In genomic region chr4:41670530-41670929, GRCh38 we compare ENCODE assay signal across 2 cellular contexts.
TF ChIP-seq lines count a peak whose summit lies in the region.

No MANE protein-coding gene starts in this region.

TF ChIP-seq in liver, 16 proteins besides CTCF, POLR2A, EP300 and RAD21:
- TF ChIP-seq MAX (IDR thresholded peaks at IDR 0.05) (peak; percentile 78), SP1 (IDR thresholded peaks at IDR 0.05) (peak; percentile 32), TAF1 (conservative IDR thresholded peaks at IDR 0.05) (no peak), ATF3 (IDR thresholded peaks at IDR 0.05) (no peak), FOXA2 (IDR thresholded peaks at IDR 0.05) (peak; percentile 61), HNF4A (conservative IDR thresholded peaks at IDR 0.05) (peak; percentile 53 to 75), RXRA (IDR thresholded peaks at IDR 0.05) (peak; percentile 31 to 69), HNF4G (IDR thresholded peaks at IDR 0.05) (no peak), JUND (IDR thresholded peaks at IDR 0.05) (peak in 1 of 2 donors; percentile 49), NR2F2 (IDR thresholded peaks at IDR 0.05) (no peak), EGR1 (IDR thresholded peaks at IDR 0.05; ENCODE audit: low read depth in 2 of 2) (peak in 1 of 2 donors; percentile 37), ZBTB33 (IDR thresholded peaks at IDR 0.05) (peak; percentile 44), YY1 (IDR thresholded peaks at IDR 0.05) (peak; percentile 90), FOXA1 (IDR thresholded peaks at IDR 0.05) (peak; percentile 48), GABPA (IDR thresholded peaks at IDR 0.05 in 1 of 2, conservative IDR thresholded peaks at IDR 0.05 in 1 of 2) (peak in 1 of 2 donors; percentile 35), REST (IDR thresholded peaks at IDR 0.05) (peak; percentile 27)

TF ChIP-seq in HepG2, 621 proteins besides CTCF, POLR2A, EP300 and RAD21:
- TF ChIP-seq ZNF503 (CRISPR knock-in tag; IDR thresholded peaks at IDR 0.05): no peak
- no peak for TF ChIP-seq ZNF44 (CRISPR knock-in tag; IDR thresholded peaks at IDR 0.05)
- no peak for TF ChIP-seq NFKBIZ (CRISPR knock-in tag; IDR thresholded peaks at IDR 0.05)
- TF ChIP-seq ZNF382 (CRISPR knock-in tag; IDR thresholded peaks at IDR 0.05; ENCODE audit: borderline replicate concordance): no peak
- no peak for TF ChIP-seq PITX1 (CRISPR knock-in tag; IDR thresholded peaks at IDR 0.05)
- no peak for TF ChIP-seq ATF5 (CRISPR knock-in tag; IDR thresholded peaks at IDR 0.05; ENCODE audit: low read depth)
- TF ChIP-seq ZNF777 (CRISPR knock-in tag; IDR thresholded peaks at IDR 0.05): no peak
- no peak for TF ChIP-seq ZNF362 (CRISPR knock-in tag; IDR thresholded peaks at IDR 0.05; ENCODE audit: borderline replicate concordance)
- no peak for TF ChIP-seq ZNF749 (CRISPR knock-in tag; IDR thresholded peaks at IDR 0.05; ENCODE audit: borderline replicate concordance)
- TF ChIP-seq THAP7 (CRISPR knock-in tag; IDR thresholded peaks at IDR 0.05): no peak
- TF ChIP-seq STAT5B (CRISPR knock-in tag; IDR thresholded peaks at IDR 0.05): no peak
- no peak for TF ChIP-seq ZNF674 (CRISPR knock-in tag; IDR thresholded peaks at IDR 0.05; ENCODE audit: low read depth)
- TF ChIP-seq AKNA (CRISPR knock-in tag; IDR thresholded peaks at IDR 0.05; ENCODE audit: borderline replicate concordance): no peak
- TF ChIP-seq ZNF232 (CRISPR knock-in tag; IDR thresholded peaks at IDR 0.05; ENCODE audit: borderline replicate concordance): no peak
- TF ChIP-seq ZNF446 (CRISPR knock-in tag; IDR thresholded peaks at IDR 0.05): no peak
- no peak for TF ChIP-seq TCF7 (IDR thresholded peaks at IDR 0.05; ENCODE audit: low read depth)
- TF ChIP-seq ZFX (CRISPR knock-in tag; IDR thresholded peaks at IDR 0.05; ENCODE audit: low read depth): no peak
TF ChIP-seq in HepG2: peak in this region for 0.
